29 cellular contexts compared by ENCODE assay signal in genomic region chr2:5007596-5007995, GRCh38.
"Had no signal": no experiment of that assay in that cellular context is flagged by ENCODE, and none has a peak within 500 bp of the region (broad histone marks: within the 10 kb centered on the region; RNA-seq: fewer than 3 reads in every experiment).

No MANE protein-coding gene starts in this region.

- DNase-seq: hippocampal formation; kidney glomerular epithelial cell; left colon; left lung; lower lobe of right lung; mammary epithelial cell; mesenchymal stem cell; naive B cell; natural killer cell; nephron progenitor cell; occipital lobe; stimulated activated CD4-positive, alpha-beta T cell treated with anti-CD3 and anti-CD28 coated beads, Interleukin-12 subunit alpha, Interleukin-12 subunit beta, amount 100 ng/mL, for 4 hours; stimulated activated CD4-positive, alpha-beta T cell treated with anti-CD3 and anti-CD28 coated beads, Interleukin-15, amount 100 ng/mL, for 24 hours; stimulated activated CD4-positive, alpha-beta T cell treated with anti-CD3 and anti-CD28 coated beads, Interleukin-2, amount 100 ng/mL, for 24 hours; stimulated activated CD4-positive, alpha-beta T cell treated with anti-CD3 and anti-CD28 coated beads, Interleukin-4, amount 100 ng/mL, for 1 hour; stimulated activated naive B cell treated with anti-CD40 and anti-IgM and Interleukin-4, amounts not matched to agents 10 μg/mL and 1 μg/mL and 100 μg/mL, for 72 hours; stimulated activated naive CD8-positive, alpha-beta T cell treated with anti-CD3 and anti-CD28 coated beads, Interleukin-15, Interleukin-2, amounts not matched to agents 100 U/mL and 50 U/mL, for 24 hours; stomach; testis; thyroid gland; transverse colon; upper lobe of left lung had no signal

- H3K27ac ChIP-seq: left lung, lower lobe of right lung, neural progenitor cell, neutrophil, right atrium auricular region, skin epidermis, stomach, testis, thyroid gland, transverse colon, upper lobe of left lung, vagina had no signal

- ATAC-seq: left colon; left lung; lower lobe of right lung; natural killer cell; sciatic nerve; stimulated activated naive B cell treated with anti-CD40 and anti-IgM and Interleukin-4, amounts not matched to agents 10 μg/mL and 1 μg/mL and 100 μg/mL, for 72 hours; stimulated activated naive CD8-positive, alpha-beta T cell treated with anti-CD3 and anti-CD28 coated beads, Interleukin-15, Interleukin-2, amounts not matched to agents 100 U/mL and 50 U/mL, for 24 hours had no signal

- FAIRE-seq: keratinocyte had no signal

- H3K9ac ChIP-seq: neural progenitor cell had no signal

- H3K4me3 ChIP-seq: left lung, lower lobe of right lung, neural progenitor cell, right atrium auricular region, skin epidermis, stomach, testis, thyroid gland, transverse colon, upper lobe of left lung, vagina had no signal

- H3K9me3 ChIP-seq: left lung, lower lobe of right lung, neutrophil, right atrium auricular region, stomach, testis, thyroid gland, transverse colon, upper lobe of left lung, vagina had no signal

- H3K36me3 ChIP-seq: left lung, lower lobe of right lung, neural progenitor cell, neutrophil, right atrium auricular region, stomach, thyroid gland, transverse colon, upper lobe of left lung, vagina had no signal

- H3K27me3 ChIP-seq: left lung, neural progenitor cell, neutrophil, right atrium auricular region, stomach, testis, thyroid gland, transverse colon, upper lobe of left lung, vagina had no signal

- H3K4me1 ChIP-seq: left lung, lower lobe of right lung, neural progenitor cell, right atrium auricular region, stomach, testis, thyroid gland, transverse colon, upper lobe of left lung, vagina had no signal
